10 cellular contexts compared by ENCODE assay signal in the genomic region with DNA sequence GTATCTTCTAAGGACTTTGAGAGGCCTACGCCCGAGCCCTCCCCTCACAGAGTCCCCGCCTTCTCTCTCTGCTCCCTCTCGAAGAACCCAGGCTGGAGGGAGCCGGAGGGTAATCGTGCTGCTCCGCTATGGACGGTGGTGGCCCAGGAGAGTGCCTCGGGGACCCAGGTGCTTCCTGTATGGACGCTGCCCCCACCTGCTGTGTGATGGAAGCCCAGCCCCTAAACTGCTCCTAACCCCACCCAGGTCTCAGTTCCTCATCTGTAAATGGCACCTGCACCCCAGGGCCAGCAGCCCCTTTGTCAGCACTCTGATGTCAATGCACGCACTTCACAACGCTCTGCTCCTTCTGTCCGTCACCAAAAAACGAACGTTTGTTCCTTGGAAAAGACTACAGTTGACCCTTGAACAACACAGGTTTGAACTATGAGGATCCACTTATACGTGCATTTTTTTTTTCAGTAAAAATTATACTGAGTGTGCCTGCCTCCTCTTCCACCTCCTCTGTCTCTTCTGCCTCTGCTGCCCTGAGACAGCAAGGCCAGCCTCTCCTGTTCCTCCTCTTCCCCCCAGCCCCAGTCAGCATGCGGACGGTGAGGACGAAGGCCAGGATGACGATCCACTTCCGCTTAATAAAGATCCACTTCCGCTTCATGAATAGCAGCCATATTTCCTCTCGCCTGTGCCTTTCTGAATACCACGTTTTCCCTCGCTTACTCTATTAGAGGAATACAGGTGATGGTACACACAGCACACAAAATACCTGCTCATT.
A peak's percentile ranks its signal among the peaks of the same experiment; 100 is the strongest.
DNase-seq lines count a peak whose midpoint lies in the region; ATAC-seq and TF ChIP-seq lines count a peak whose summit lies in the region.
"Had no signal": no experiment of that assay in that cellular context is flagged by ENCODE, and none has a peak within 500 bp of the region (broad histone marks: within the 10 kb centered on the region; RNA-seq: fewer than 3 reads in every experiment).

No MANE protein-coding gene starts in this region.

- POLR2A ChIA-PET in naive thymus-derived CD4-positive, alpha-beta T cell (lab: Charles Lee): no interaction called here
- POLR2A ChIA-PET in PC-9 (lab: Charles Lee; ENCODE audit: unreplicated experiment): no interaction called here

- H3F3A ChIP-seq in PC-9 (ENCODE audit: insufficient read depth, low read depth): no peaks in the 10 kb centered on the region

- ATAC-seq in GM18858 (IDR thresholded peaks at IDR 0.05; ENCODE audit: unreplicated experiment) (peak; percentile 82), GM21529 (IDR thresholded peaks at IDR 0.05; ENCODE audit: unreplicated experiment) (peak; percentile 94), HG03378 (IDR thresholded peaks at IDR 0.05; ENCODE audit: unreplicated experiment) (peak; percentile 68)
- peak; percentile 69 for ATAC-seq in naive thymus-derived CD4-positive, alpha-beta T cell

- H3K79me2 ChIP-seq in PC-9 (ENCODE audit: low read depth): no peaks in the 10 kb centered on the region

- H3K27ac ChIP-seq in naive thymus-derived CD4-positive, alpha-beta T cell (ENCODE audit: low read depth, low read length): no peak overlapping the region
- no peak overlapping the region for H3K27ac ChIP-seq in PC-9
- H3K27ac ChIP-seq: uterus had no signal

- H3K27me3 ChIP-seq in naive thymus-derived CD4-positive, alpha-beta T cell (ENCODE audit: control insufficient read depth in 2 of 2, insufficient read depth in 2 of 2, low read length in 2 of 2): no peaks in the 10 kb centered on the region
- no peaks in the 10 kb centered on the region for H3K27me3 ChIP-seq in PC-9 (ENCODE audit: insufficient read depth, low read depth)
- H3K27me3 ChIP-seq: uterus had no signal

- no peak overlapping the region for H2AFZ ChIP-seq in PC-9

- peaks cover 0 to 8% (median 0%) of the 10 kb centered on the region in 7 donors for H3K4me1 Mint-ChIP-seq in naive thymus-derived CD4-positive, alpha-beta T cell

- no peaks in the 10 kb centered on the region for H3K9me3 ChIP-seq in naive thymus-derived CD4-positive, alpha-beta T cell (ENCODE audit: control insufficient read depth in 2 of 3, low read length in 3 of 3)
- H3K9me3 ChIP-seq in PC-9 (ENCODE audit: insufficient read depth, low read depth): no peaks in the 10 kb centered on the region
- H3K9me3 ChIP-seq: uterus had no signal

- H3K4me3 ChIP-seq in naive thymus-derived CD4-positive, alpha-beta T cell (ENCODE audit: low read length): no peak overlapping the region
- H3K4me3 ChIP-seq in PC-9: no peak overlapping the region
- H3K4me3 ChIP-seq: uterus had no signal

- intact Hi-C loops in naive thymus-derived CD4-positive, alpha-beta T cell (cut with micrococcal nuclease): no loop called here
- intact Hi-C loops in PC-9 (cut with micrococcal nuclease; ENCODE audit: unreplicated experiment): no loop called here

- H3K36me3 ChIP-seq in naive thymus-derived CD4-positive, alpha-beta T cell (ENCODE audit: control insufficient read depth in 2 of 3, insufficient read depth in 3 of 3, low read length in 3 of 3): peaks cover 0 to 85% (median 12%) of the 10 kb centered on the region in 3 experiments
- H3K36me3 ChIP-seq in PC-9 (ENCODE audit: low read depth): no peaks in the 10 kb centered on the region
- H3K36me3 ChIP-seq: uterus had no signal

- TF ChIP-seq CTCF in PC-9 (conservative IDR thresholded peaks at IDR 0.05): no peak

- H3K36me3 Mint-ChIP-seq in naive thymus-derived CD4-positive, alpha-beta T cell: peaks cover 2 to 18% (median 8%) of the 10 kb centered on the region in 5 donors

- CTCF ChIA-PET in naive thymus-derived CD4-positive, alpha-beta T cell (lab: Charles Lee): no interaction called here
- CTCF ChIA-PET in PC-9 (lab: Charles Lee): no interaction called here

- no peaks in the 10 kb centered on the region for H3K4me1 ChIP-seq in naive thymus-derived CD4-positive, alpha-beta T cell (ENCODE audit: control insufficient read depth in 2 of 2, insufficient read depth in 2 of 2, low read length in 2 of 2)
- no peaks in the 10 kb centered on the region for H3K4me1 ChIP-seq in PC-9 (replicated peaks; ENCODE audit: insufficient read depth)
- H3K4me1 ChIP-seq: uterus had no signal

- H3K9me3 Mint-ChIP-seq in naive thymus-derived CD4-positive, alpha-beta T cell: no peaks in the 10 kb centered on the region

- DNase-seq in naive thymus-derived CD4-positive, alpha-beta T cell: no peak
- no peak for DNase-seq in PC-9
- DNase-seq in medulla oblongata (ENCODE audit: extremely low spot score): no peak
- DNase-seq in C1 segment of cervical spinal cord (lab: John Stamatoyannopoulos, UW): no peak
- DNase-seq in DMS153 treated with DMSO at 0.1 percent for 48 hours (lab: John Stamatoyannopoulos, UW; ENCODE audit: unreplicated experiment): no peak
- DNase-seq: central memory CD4-positive, alpha-beta T cell; uterus had no signal

- no peaks in the 10 kb centered on the region for H3K9me2 ChIP-seq in PC-9 (ENCODE audit: insufficient read depth)

- H3K27ac Mint-ChIP-seq in naive thymus-derived CD4-positive, alpha-beta T cell: peak overlapping the region in 4 of 9 donors; percentile 33 to 74 (median 50)

- H3K4me2 ChIP-seq in PC-9: no peak overlapping the region

- no peak overlapping the region for H3K4me3 Mint-ChIP-seq in naive thymus-derived CD4-positive, alpha-beta T cell

- BruUV-seq in PC-9 (replicated peaks; lab: Mats Ljungman, UMichigan): no TSS peak

- no peaks in the 10 kb centered on the region for H4K20me1 ChIP-seq in PC-9 (ENCODE audit: insufficient read depth)

- H3K27me3 Mint-ChIP-seq in naive thymus-derived CD4-positive, alpha-beta T cell: no peaks in the 10 kb centered on the region
